Comparison of ENCODE assay signal across 1 cellular context in the genomic region with DNA sequence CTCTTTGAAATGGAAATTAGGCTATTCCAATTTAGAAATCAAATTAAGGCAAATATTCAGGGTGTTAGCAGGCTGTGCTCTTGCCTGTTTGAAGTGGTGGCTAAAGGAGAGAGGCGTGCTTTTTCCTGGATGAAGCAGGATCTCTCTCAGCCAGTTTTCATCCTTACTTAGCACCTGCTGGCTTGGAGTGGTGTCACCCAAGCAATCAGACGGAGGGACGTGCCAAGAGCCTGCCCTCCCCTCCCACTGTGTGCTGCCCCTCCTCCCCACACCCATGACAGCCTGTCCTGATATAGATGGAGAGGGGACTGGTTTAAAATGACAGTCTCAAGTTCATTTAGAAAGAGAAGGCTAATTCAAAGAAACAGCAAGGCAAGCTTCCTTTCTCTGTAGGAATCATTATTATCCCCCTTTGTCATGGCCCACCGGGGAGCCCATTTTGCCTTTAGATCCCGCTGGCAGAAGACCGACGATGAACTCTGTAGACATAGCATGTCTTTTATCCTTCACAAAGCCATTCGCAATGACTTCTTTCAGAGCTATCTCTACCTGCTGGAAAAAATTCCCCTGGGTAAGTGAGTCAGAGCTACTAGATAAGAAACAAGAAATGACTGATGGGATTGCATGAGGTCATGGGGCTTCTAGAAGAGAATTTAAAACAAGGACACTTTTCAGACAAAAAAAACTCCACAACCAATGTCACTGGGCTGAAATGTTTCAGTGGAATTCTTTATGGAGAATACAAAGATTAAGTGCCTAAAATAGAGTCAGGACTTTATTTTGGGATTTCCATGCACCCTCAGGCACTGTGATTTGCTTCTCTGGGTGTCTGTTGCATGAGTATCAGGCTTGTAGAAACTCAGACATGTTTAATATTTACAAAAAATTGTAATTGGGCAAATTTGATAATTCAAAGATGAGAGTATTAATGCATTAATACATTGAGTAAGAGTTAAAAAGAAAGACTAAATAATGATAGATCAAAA.
TF ChIP-seq lines count a peak whose summit lies in the region.

NTMT2 (plus strand) TSS at position 269 of the 986 bp plus-strand sequence; CDS start at position 418, 149 bp downstream.

TF ChIP-seq in SK-N-SH, 30 proteins besides CTCF, POLR2A, EP300 and RAD21 (continued from another document):
- TF ChIP-seq, protein P1, sequence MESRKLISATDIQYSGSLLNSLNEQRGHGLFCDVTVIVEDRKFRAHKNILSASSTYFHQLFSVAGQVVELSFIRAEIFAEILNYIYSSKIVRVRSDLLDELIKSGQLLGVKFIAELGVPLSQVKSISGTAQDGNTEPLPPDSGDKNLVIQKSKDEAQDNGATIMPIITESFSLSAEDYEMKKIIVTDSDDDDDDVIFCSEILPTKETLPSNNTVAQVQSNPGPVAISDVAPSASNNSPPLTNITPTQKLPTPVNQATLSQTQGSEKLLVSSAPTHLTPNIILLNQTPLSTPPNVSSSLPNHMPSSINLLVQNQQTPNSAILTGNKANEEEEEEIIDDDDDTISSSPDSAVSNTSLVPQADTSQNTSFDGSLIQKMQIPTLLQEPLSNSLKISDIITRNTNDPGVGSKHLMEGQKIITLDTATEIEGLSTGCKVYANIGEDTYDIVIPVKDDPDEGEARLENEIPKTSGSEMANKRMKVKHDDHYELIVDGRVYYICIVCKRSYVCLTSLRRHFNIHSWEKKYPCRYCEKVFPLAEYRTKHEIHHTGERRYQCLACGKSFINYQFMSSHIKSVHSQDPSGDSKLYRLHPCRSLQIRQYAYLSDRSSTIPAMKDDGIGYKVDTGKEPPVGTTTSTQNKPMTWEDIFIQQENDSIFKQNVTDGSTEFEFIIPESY (IDR thresholded peaks at IDR 0.05; ENCODE audit: borderline replicate concordance, low read depth): no peak
- TF ChIP-seq SMC3 (IDR thresholded peaks at IDR 0.05; ENCODE audit: low read depth, low read length): no peak
- TF ChIP-seq TCF12 (IDR thresholded peaks at IDR 0.05): no peak
- no peak for TF ChIP-seq YY1 (IDR thresholded peaks at IDR 0.05; ENCODE audit: low read depth)
- TF ChIP-seq CHD2 (IDR thresholded peaks at IDR 0.05; ENCODE audit: low read length, partially characterized antibody): no peak
